ENCODE assay signal across 8 cellular contexts in genomic region chr2:127083819-127084503, GRCh38.
A peak's percentile ranks its signal among the peaks of the same experiment; 100 is the strongest.
DNase-seq lines count a peak whose midpoint lies in the region; ATAC-seq and TF ChIP-seq lines count a peak whose summit lies in the region.

No MANE protein-coding gene starts in this region.

- CTCF ChIA-PET in GM10248 (lab: Yijun Ruan, JAX): interaction anchor here (2.4 to 9.4 kb wide), 2 partner anchors 16 to 17 kb away, joined by 18 to 77 read pairs; no protein-coding TSS in a partner anchor

- DNase-seq in HS-27A (ENCODE audit: low read depth) (peak; percentile 81), astrocyte of the hippocampus (ENCODE audit: low read depth, low spot score) (peak; percentile 89), kidney glomerular epithelial cell (lab: John Stamatoyannopoulos, UW) (peak; percentile 73), stromal cell of bone marrow (ENCODE audit: low read depth) (peak; percentile 90), GM10248 (ENCODE audit: extremely low spot score) (no peak)

- ATAC-seq in HG02885 (IDR thresholded peaks at IDR 0.05; ENCODE audit: poor library complexity, unreplicated experiment) (no peak), GM19452 (IDR thresholded peaks at IDR 0.05; ENCODE audit: unreplicated experiment) (no peak), GM19023 (IDR thresholded peaks at IDR 0.05; ENCODE audit: unreplicated experiment) (no peak)

- POLR2A ChIA-PET in GM10248 (lab: Yijun Ruan, JAX): no interaction called here

- no peak for TF ChIP-seq CTCF in GM10248 (IDR thresholded peaks at IDR 0.05; ENCODE audit: control extremely low read depth, extremely low read depth, low read depth, missing control alignments)
